In genomic region chr3:123622766-123623165, GRCh38 we compare ENCODE assay signal across 13 cellular contexts.
"Had no signal": no experiment of that assay in that cellular context is flagged by ENCODE, and none has a peak within 500 bp of the region (broad histone marks: within the 10 kb centered on the region; RNA-seq: fewer than 3 reads in every experiment).

No MANE protein-coding gene starts in this region.

- H3K27ac ChIP-seq: lower lobe of right lung, upper lobe of right lung had no signal

- ATAC-seq: lower lobe of right lung; naive thymus-derived CD4-positive, alpha-beta T cell; right cardiac atrium; stimulated activated effector memory CD8-positive, alpha-beta T cell treated with anti-CD3 and anti-CD28 coated beads, Interleukin-12 subunit alpha, Interleukin-12 subunit beta, amount 100 ng/mL, for 72 hours; upper lobe of right lung had no signal

- H3K27me3 Mint-ChIP-seq: activated naive CD8-positive, alpha-beta T cell treated with anti-CD3 and anti-CD28 coated beads, Interleukin-2, amount 10 ng/mL, durations not matched to agents 7 days and 5 days; naive thymus-derived CD4-positive, alpha-beta T cell had no signal

- H3K4me1 Mint-ChIP-seq: activated naive CD8-positive, alpha-beta T cell treated with anti-CD3 and anti-CD28 coated beads, Interleukin-2, amount 10 ng/mL, durations not matched to agents 7 days and 5 days; stimulated activated effector memory CD8-positive, alpha-beta T cell treated with anti-CD3 and anti-CD28 coated beads, Interleukin-12 subunit alpha, Interleukin-12 subunit beta, amount 100 ng/mL, for 72 hours had no signal

- H3K9me3 Mint-ChIP-seq: activated CD4-positive, alpha-beta memory T cell treated with anti-CD3 and anti-CD28 coated beads for 36 hours; activated naive CD8-positive, alpha-beta T cell treated with anti-CD3 and anti-CD28 coated beads, Interleukin-2, amount 10 ng/mL, durations not matched to agents 7 days and 5 days; naive thymus-derived CD4-positive, alpha-beta T cell; stimulated activated effector memory CD8-positive, alpha-beta T cell treated with anti-CD3 and anti-CD28 coated beads, Interleukin-12 subunit alpha, Interleukin-12 subunit beta, amount 100 ng/mL, for 72 hours; T-helper 2 cell treated with Interferon-gamma antibody and Interleukin-4, amounts not matched to agents 5 μg/mL and 100 μg/mL, for 36 hours had no signal

- H3K4me3 ChIP-seq: lower lobe of right lung, smooth muscle cell, upper lobe of right lung had no signal

- H3K36me3 Mint-ChIP-seq: activated CD4-positive, alpha-beta memory T cell treated with anti-CD3 and anti-CD28 coated beads for 36 hours; activated naive CD8-positive, alpha-beta T cell treated with anti-CD3 and anti-CD28 coated beads, Interleukin-2, amount 10 ng/mL, durations not matched to agents 7 days and 5 days; naive thymus-derived CD4-positive, alpha-beta T cell; stimulated activated effector memory CD8-positive, alpha-beta T cell treated with anti-CD3 and anti-CD28 coated beads, Interleukin-12 subunit alpha, Interleukin-12 subunit beta, amount 100 ng/mL, for 72 hours had no signal

- H3K27me3 ChIP-seq: upper lobe of right lung had no signal

- H3K27ac Mint-ChIP-seq: activated CD4-positive, alpha-beta memory T cell treated with anti-CD3 and anti-CD28 coated beads for 36 hours; activated naive CD8-positive, alpha-beta T cell treated with anti-CD3 and anti-CD28 coated beads, Interleukin-2, amount 10 ng/mL, durations not matched to agents 7 days and 5 days; naive thymus-derived CD4-positive, alpha-beta T cell; stimulated activated effector memory CD8-positive, alpha-beta T cell treated with anti-CD3 and anti-CD28 coated beads, Interleukin-12 subunit alpha, Interleukin-12 subunit beta, amount 100 ng/mL, for 72 hours; T-helper 2 cell treated with Interferon-gamma antibody and Interleukin-4, amounts not matched to agents 5 μg/mL and 100 μg/mL, for 36 hours had no signal

- H3K4me3 Mint-ChIP-seq: activated CD4-positive, alpha-beta memory T cell treated with anti-CD3 and anti-CD28 coated beads for 36 hours; activated naive CD8-positive, alpha-beta T cell treated with anti-CD3 and anti-CD28 coated beads, Interleukin-2, amount 10 ng/mL, durations not matched to agents 7 days and 5 days; naive thymus-derived CD4-positive, alpha-beta T cell; stimulated activated effector memory CD8-positive, alpha-beta T cell treated with anti-CD3 and anti-CD28 coated beads, Interleukin-12 subunit alpha, Interleukin-12 subunit beta, amount 100 ng/mL, for 72 hours; T-helper 2 cell treated with Interferon-gamma antibody and Interleukin-4, amounts not matched to agents 5 μg/mL and 100 μg/mL, for 36 hours had no signal

- DNase-seq: activated CD4-positive, alpha-beta memory T cell treated with anti-CD3 and anti-CD28 coated beads for 36 hours; activated CD4-positive, CD25-positive, alpha-beta regulatory T cell treated with anti-CD3 and anti-CD28 coated beads, Interleukin-2, amount 50 U/mL, for 72 hours; activated naive CD8-positive, alpha-beta T cell treated with anti-CD3 and anti-CD28 coated beads, Interleukin-2, amount 10 ng/mL, durations not matched to agents 7 days and 5 days; hypothalamus; lower lobe of right lung; naive thymus-derived CD4-positive, alpha-beta T cell; right cardiac atrium; substantia nigra; SW 1271; upper lobe of right lung had no signal

- H3K9me3 ChIP-seq: lower lobe of right lung, upper lobe of right lung had no signal
